Comparison of ENCODE assay signal across 8 cellular contexts in genomic region chr3:52056968-52057805, GRCh38. TPM values are rescaled to one million over a fixed set of nuclear protein-coding genes. Genes with fewer than 3 reads are reported as not detected.
DNase-seq lines count a peak whose midpoint lies in the region; ATAC-seq and TF ChIP-seq lines count a peak whose summit lies in the region.

No MANE protein-coding gene starts in this region.

- H3K4me3 ChIP-seq in vagina = peak overlapping the region; percentile 73 to 75

- peak in 1 of 2 donors; percentile 22 for TF ChIP-seq POLR2A in vagina (IDR thresholded peaks at IDR 0.05)

- H3K4me1 ChIP-seq in vagina = peaks cover 46% of the 10 kb centered on the region

- ATAC-seq in GM18511 (IDR thresholded peaks at IDR 0.05; ENCODE audit: unreplicated experiment) (peak; percentile 81), HG03025 (IDR thresholded peaks at IDR 0.05; ENCODE audit: low FRiP score, unreplicated experiment) (peak; percentile 69)

- peaks cover 0 to 6% of the 10 kb centered on the region in 2 donors for H3K36me3 ChIP-seq in vagina

- no peaks in the 10 kb centered on the region for H3K27me3 ChIP-seq in vagina

- no peak for TF ChIP-seq CTCF in vagina (IDR thresholded peaks at IDR 0.05)

- peak overlapping the region; percentile 98 for H3K27ac ChIP-seq in vagina

- DNase-seq in NCI-H2029 treated with DMSO at 0.1 percent for 48 hours (lab: John Stamatoyannopoulos, UW) (peak; percentile 81), T1000 (lab: John Stamatoyannopoulos, UW) (peak; percentile 97), astrocyte of the hippocampus (ENCODE audit: low read depth, low spot score) (peak; percentile 100), hepatic stellate cell (ENCODE audit: low spot score) (peak; percentile 99), putamen (ENCODE audit: low spot score) (peak; percentile 100), vagina (ENCODE audit: extremely low spot score in 2 of 2) (peak; percentile 100)

- H3K9me3 ChIP-seq in vagina = no peaks in the 10 kb centered on the region

- intact Hi-C loops in vagina (cut with DNase I) = loop anchor here (10.0 kb wide), 1 partner anchor 68 kb away; no protein-coding TSS in a partner anchor

RNA-seq across cellular contexts. Expression of gene DUSP7, which starts 0.8 kb away (rescaled TPM):
- total RNA-seq in vagina = 59.9 TPM

Comparison
In these comparisons a context has a peak if more than half of its experiments do, and no peak if none do; other contexts are left out.
1. Peak in every context shown above with its lines: DNase-seq, ATAC-seq, H3K4me3 ChIP-seq and H3K27ac ChIP-seq.